12 cellular contexts compared by ENCODE assay signal in the genomic region with DNA sequence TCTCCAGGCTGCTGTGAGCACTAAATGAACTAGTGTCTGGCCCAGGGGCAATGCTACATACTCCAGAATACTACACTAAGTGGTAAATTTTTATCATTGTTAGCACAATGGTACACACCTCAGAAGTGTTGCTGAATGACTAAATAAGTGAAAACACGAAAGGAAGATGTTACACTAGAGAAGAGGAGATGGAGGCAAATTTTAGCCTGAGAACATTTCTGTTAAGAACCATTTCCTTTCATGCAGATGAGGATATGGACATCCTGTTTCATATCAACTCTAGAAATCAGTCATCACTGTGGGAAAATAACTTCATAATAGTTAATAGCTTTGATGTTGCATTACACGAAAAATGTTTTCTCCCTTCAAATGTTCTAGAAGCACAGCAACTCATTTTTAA.
DNase-seq lines count a peak whose midpoint lies in the region; ATAC-seq lines count a peak whose summit lies in the region.
"Had no signal": no experiment of that assay in that cellular context is flagged by ENCODE, and none has a peak within 500 bp of the region (broad histone marks: within the 10 kb centered on the region; RNA-seq: fewer than 3 reads in every experiment).

No MANE protein-coding gene starts in this region.

- WGBS in GM23248 (ENCODE audit: low coverage in 1 of 2, low lambda C conversion rate in 2 of 2, missing lambda C conversion rate in 2 of 2), 2 experiments: 54 to 60% methylated on average over 2 of the region's 2 CpGs

- CTCF ChIA-PET in activated naive CD4-positive, alpha-beta T cell treated with anti-CD3 and anti-CD28 coated beads for 36 hours (lab: Charles Lee): interaction anchor here (0.6 to 2.1 kb wide), 5 partner anchors 13 to 165 kb away, joined by 4 to 8 read pairs (median 5); no protein-coding TSS in a partner anchor

- H3K27ac Mint-ChIP-seq in activated naive CD8-positive, alpha-beta T cell treated with anti-CD3 and anti-CD28 coated beads, Interleukin-2, amount 10 ng/mL, durations not matched to agents 7 days and 5 days: peak overlapping the region; percentile 15
- no peak overlapping the region for H3K27ac Mint-ChIP-seq in activated naive CD4-positive, alpha-beta T cell treated with anti-CD3 and anti-CD28 coated beads for 36 hours
- H3K27ac Mint-ChIP-seq: nephron progenitor cell had no signal

- ATAC-seq in GM18498 (IDR thresholded peaks at IDR 0.05; ENCODE audit: unreplicated experiment) (peak; percentile 34), GM19351 (IDR thresholded peaks at IDR 0.05; ENCODE audit: unreplicated experiment) (peak; percentile 48), HG03159 (IDR thresholded peaks at IDR 0.05; ENCODE audit: unreplicated experiment) (peak; percentile 47)
- ATAC-seq in activated naive CD8-positive, alpha-beta T cell treated with anti-CD3 and anti-CD28 coated beads, Interleukin-2, amount 10 ng/mL, durations not matched to agents 7 days and 5 days (ENCODE audit: low read depth): peak; percentile 73

- H3K4me2 ChIP-seq in GM23248 (ENCODE audit: unreplicated experiment): no peak overlapping the region

- H3K9ac ChIP-seq in GM23248: no peak overlapping the region

- no peaks in the 10 kb centered on the region for H3K27me3 ChIP-seq in GM23248 (replicated peaks; ENCODE audit: insufficient read depth)
- H3K27me3 ChIP-seq: breast epithelium had no signal

- no peaks in the 10 kb centered on the region for H4K20me1 ChIP-seq in GM23248 (ENCODE audit: insufficient read depth)

- no peak overlapping the region for H3K4me3 ChIP-seq in GM23248
- H3K4me3 ChIP-seq: breast epithelium had no signal

- peaks cover 27% of the 10 kb centered on the region for H3F3A ChIP-seq in GM23248 (ENCODE audit: insufficient read depth)

- no peaks in the 10 kb centered on the region for H3K9me3 Mint-ChIP-seq in activated naive CD8-positive, alpha-beta T cell treated with anti-CD3 and anti-CD28 coated beads, Interleukin-2, amount 10 ng/mL, durations not matched to agents 7 days and 5 days
- H3K9me3 Mint-ChIP-seq in activated naive CD4-positive, alpha-beta T cell treated with anti-CD3 and anti-CD28 coated beads for 36 hours: no peaks in the 10 kb centered on the region
- H3K9me3 Mint-ChIP-seq: nephron progenitor cell had no signal

- peaks cover 47% of the 10 kb centered on the region for H3K4me1 Mint-ChIP-seq in activated naive CD8-positive, alpha-beta T cell treated with anti-CD3 and anti-CD28 coated beads, Interleukin-2, amount 10 ng/mL, durations not matched to agents 7 days and 5 days
- H3K4me1 Mint-ChIP-seq in activated naive CD4-positive, alpha-beta T cell treated with anti-CD3 and anti-CD28 coated beads for 36 hours (ENCODE audit: low read depth): peaks cover 62% of the 10 kb centered on the region
- H3K4me1 Mint-ChIP-seq: nephron progenitor cell had no signal

- peaks cover 29% of the 10 kb centered on the region for H3K4me1 ChIP-seq in GM23248 (ENCODE audit: insufficient read depth)

- no peak overlapping the region for H2AFZ ChIP-seq in GM23248

- H3K36me3 Mint-ChIP-seq in activated naive CD8-positive, alpha-beta T cell treated with anti-CD3 and anti-CD28 coated beads, Interleukin-2, amount 10 ng/mL, durations not matched to agents 7 days and 5 days: peaks cover 5% of the 10 kb centered on the region
- no peaks in the 10 kb centered on the region for H3K36me3 Mint-ChIP-seq in activated naive CD4-positive, alpha-beta T cell treated with anti-CD3 and anti-CD28 coated beads for 36 hours (ENCODE audit: low read depth)

- POLR2A ChIA-PET in activated naive CD8-positive, alpha-beta T cell treated with anti-CD3 and anti-CD28 coated beads, Interleukin-2, amount 10 ng/mL, durations not matched to agents 7 days and 5 days (lab: Charles Lee): no interaction called here

- H3K4me3 Mint-ChIP-seq in activated naive CD8-positive, alpha-beta T cell treated with anti-CD3 and anti-CD28 coated beads, Interleukin-2, amount 10 ng/mL, durations not matched to agents 7 days and 5 days: peak overlapping the region; percentile 28
- no peak overlapping the region for H3K4me3 Mint-ChIP-seq in activated naive CD4-positive, alpha-beta T cell treated with anti-CD3 and anti-CD28 coated beads for 36 hours
- H3K4me3 Mint-ChIP-seq: nephron progenitor cell had no signal

- no peak overlapping the region for H3K27ac ChIP-seq in GM23248
- H3K27ac ChIP-seq: breast epithelium had no signal

- no peak for DNase-seq in activated naive CD8-positive, alpha-beta T cell treated with anti-CD3 and anti-CD28 coated beads, Interleukin-2, amount 10 ng/mL, durations not matched to agents 7 days and 5 days
- no peak for DNase-seq in NCI-H2081 treated with DMSO at 0.1 percent for 48 hours (lab: John Stamatoyannopoulos, UW)
- no peak for DNase-seq in GM23248
- DNase-seq in NCI-H1105 treated with DMSO at 0.1 percent for 48 hours (lab: John Stamatoyannopoulos, UW): no peak
- no peak for DNase-seq in activated naive CD4-positive, alpha-beta T cell treated with anti-CD3 and anti-CD28 coated beads for 36 hours
- DNase-seq: kidney glomerular epithelial cell, nephron progenitor cell, RPMI8226 had no signal

- H3K9me2 ChIP-seq in GM23248 (ENCODE audit: insufficient read depth): no peaks in the 10 kb centered on the region

- H3K79me2 ChIP-seq in GM23248 (ENCODE audit: insufficient read depth): no peaks in the 10 kb centered on the region

- intact Hi-C loops in activated naive CD4-positive, alpha-beta T cell treated with anti-CD3 and anti-CD28 coated beads for 36 hours (cut with micrococcal nuclease): loop anchor here (1.0 to 10.0 kb wide), 8 partner anchors 14 to 724 kb away; a partner anchor contains a TSS

- peaks cover 2% of the 10 kb centered on the region for H3K27me3 Mint-ChIP-seq in activated naive CD8-positive, alpha-beta T cell treated with anti-CD3 and anti-CD28 coated beads, Interleukin-2, amount 10 ng/mL, durations not matched to agents 7 days and 5 days
- H3K27me3 Mint-ChIP-seq in activated naive CD4-positive, alpha-beta T cell treated with anti-CD3 and anti-CD28 coated beads for 36 hours (ENCODE audit: low read depth): no peaks in the 10 kb centered on the region

- no peaks in the 10 kb centered on the region for H3K9me3 ChIP-seq in GM23248 (ENCODE audit: low read depth)
- H3K9me3 ChIP-seq: breast epithelium had no signal

- in situ Hi-C loops in GM23248 (cut with MboI): no loop called here

- no peaks in the 10 kb centered on the region for H3K36me3 ChIP-seq in GM23248 (ENCODE audit: low read depth)
- H3K36me3 ChIP-seq: breast epithelium had no signal
